ENCODE assay signal across 8 cellular contexts in genomic region chr19:10960314-10961072, GRCh38. TPM values are rescaled to one million over a fixed set of nuclear protein-coding genes. Genes with fewer than 3 reads are reported as not detected.
A peak's percentile ranks its signal among the peaks of the same experiment; 100 is the strongest.
DNase-seq lines count a peak whose midpoint lies in the region; ATAC-seq lines count a peak whose summit lies in the region.

SMARCA4 (plus strand) TSS chr19:10961030; CDS start chr19:10984152, 23,122 bp downstream.

- H3K27ac ChIP-seq in BLaER1: peak within 1 kb of the TSS; percentile 99

- H4K20me1 ChIP-seq in BLaER1: peaks cover 34% of the 10 kb centered on the region

- peak within 1 kb of the TSS; percentile 91 for H3K4me2 ChIP-seq in BLaER1

- DNase-seq in NCI-H748 treated with DMSO at 0.1 percent for 48 hours (lab: John Stamatoyannopoulos, UW) (peak; percentile 73), dedifferentiated amniotic fluid mesenchymal stem cell (ENCODE audit: extremely low spot score) (peak; percentile 92), left lobe of liver (ENCODE audit: low spot score) (peak; percentile 98)
- peak; percentile 96 to 97 for DNase-seq in activated CD4-positive, alpha-beta T cell treated with anti-CD3 and anti-CD28 coated beads, Interleukin-2, amount 50 U/mL, for 24 hours (ENCODE audit: low read depth in 1 of 2, low spot score in 1 of 2)
- DNase-seq in stimulated activated CD4-positive, alpha-beta T cell treated with anti-CD3 and anti-CD28 coated beads, Interleukin-2, amount 100 ng/mL, for 24 hours: peak; percentile 98

- H3K27me3 ChIP-seq in BLaER1: no peaks in the 10 kb centered on the region

- H3K9ac ChIP-seq in BLaER1: peak within 1 kb of the TSS; percentile 100

- H3K9me3 ChIP-seq in BLaER1: no peaks in the 10 kb centered on the region

- peaks cover 45% of the 10 kb centered on the region for H3K4me1 ChIP-seq in BLaER1

- H3K4me3 ChIP-seq in BLaER1: peak within 1 kb of the TSS; percentile 98

- peak; percentile 67 for ATAC-seq in GM19351 (IDR thresholded peaks at IDR 0.05; ENCODE audit: unreplicated experiment)
- ATAC-seq in HG03558 (IDR thresholded peaks at IDR 0.05; ENCODE audit: extremely low read depth, unreplicated experiment): peak; percentile 53
- ATAC-seq in left lobe of liver: peak; percentile 95

- H3K36me3 ChIP-seq in BLaER1: peaks cover 12% of the 10 kb centered on the region; the same call in 1 of the 2 replicates

RNA-seq across cellular contexts. Expression of gene SMARCA4, which starts in this region (rescaled TPM):
- total RNA-seq in left lobe of liver: 29.6 TPM

Comparison
In these comparisons a context has a peak if more than half of its experiments do, and no peak if none do; other contexts are left out.
1. Peak in every context shown above with its lines: DNase-seq, ATAC-seq, H3K4me3 ChIP-seq and H3K27ac ChIP-seq.